Comparison of ENCODE assay signal across 24 cellular contexts in genomic region chr3:135013206-135013605, GRCh38.
DNase-seq lines count a peak whose midpoint lies in the region; ATAC-seq, FAIRE-seq and TF ChIP-seq lines count a peak whose summit lies in the region.
"Had no signal": no experiment of that assay in that cellular context is flagged by ENCODE, and none has a peak within 500 bp of the region (broad histone marks: within the 10 kb centered on the region; RNA-seq: fewer than 3 reads in every experiment).

No MANE protein-coding gene starts in this region.

- H3K79me2 ChIP-seq in H1 (ENCODE audit: control insufficient read depth in 1 of 2, insufficient read depth in 2 of 2, low read length in 2 of 2), result no peaks in the 10 kb centered on the region

- TF ChIP-seq RAD21 in IMR-90 (IDR thresholded peaks at IDR 0.05; ENCODE audit: low read length) (no peak), H1 (IDR thresholded peaks at IDR 0.05 in 1 of 2, conservative IDR thresholded peaks at IDR 0.05 in 1 of 2; ENCODE audit: low read depth in 2 of 2, low read length in 2 of 2) (no peak)

- H2BK120ac ChIP-seq in IMR-90 (ENCODE audit: low read depth, low read length) (no peak overlapping the region), H1 (replicated peaks; ENCODE audit: low read depth, low read length) (no peak overlapping the region), neuronal stem cell (ENCODE audit: low read depth, low read length) (no peak overlapping the region)

- H3K18ac ChIP-seq in IMR-90 (ENCODE audit: low read depth, low read length), result no peak overlapping the region
- H3K18ac ChIP-seq in H1 (ENCODE audit: extremely low read depth, low read length), result no peak overlapping the region
- H3K18ac ChIP-seq in neuronal stem cell (ENCODE audit: low read length), result no peak overlapping the region

- TF ChIP-seq POLR2A in IMR-90 (IDR thresholded peaks at IDR 0.05; ENCODE audit: low read depth, low read length), result no peak
- no peak for TF ChIP-seq POLR2A in H1 (IDR thresholded peaks at IDR 0.05; ENCODE audit: control extremely low read depth in 1 of 2, low read depth in 2 of 2, low read length in 2 of 2)

- no peak overlapping the region for H3K14ac ChIP-seq in IMR-90 (replicated peaks; ENCODE audit: low read depth, low read length)
- H3K14ac ChIP-seq in H1 (ENCODE audit: insufficient read length), result no peak overlapping the region
- H3K14ac ChIP-seq in neuronal stem cell (ENCODE audit: low read length), result no peak overlapping the region

- H2BK12ac ChIP-seq in H1 (ENCODE audit: low read depth, low read length) (no peak overlapping the region), neuronal stem cell (ENCODE audit: low read length) (no peak overlapping the region)

- no peak for FAIRE-seq in H1 (lab: Jason Lieb, UNC)
- FAIRE-seq: A204.1, GM12878, GM12892, GM18507 had no signal

- TF ChIP-seq CTCF in IMR-90 (conservative IDR thresholded peaks at IDR 0.05; ENCODE audit: low read depth, low read length) (no peak), H1 (IDR thresholded peaks at IDR 0.05; ENCODE audit: control extremely low read depth in 1 of 3, insufficient read depth in 1 of 3, low read depth in 1 of 3, low read length in 3 of 3) (no peak)

- BruUV-seq in IMR-90 (replicated peaks; lab: Mats Ljungman, UMichigan), result no TSS peak

- WGBS in IMR-90 (ENCODE audit: extremely low coverage in 2 of 2, insufficient read length in 1 of 2), 2 experiments, result no CpG with 5 or more reads among the region's 8 CpGs
- WGBS in H1 (ENCODE audit: extremely low coverage in 1 of 2, insufficient coverage in 1 of 2, insufficient read length in 1 of 2, insufficient replicate concordance in 2 of 2, low coverage in 1 of 2, low lambda C conversion rate in 2 of 2, missing lambda C conversion rate in 1 of 2), 2 experiments, result 92% methylated on average over 8 of the region's 8 CpGs; no CpG with 5 or more reads in 1 of the 2 experiments
- no CpG with 5 or more reads among the region's 8 CpGs for WGBS in neuronal stem cell (ENCODE audit: extremely low coverage in 2 of 2, insufficient read length in 2 of 2, insufficient replicate concordance in 1 of 2), 2 donors

- TF ChIP-seq EP300 in H1 (IDR thresholded peaks at IDR 0.05; ENCODE audit: borderline replicate concordance in 1 of 2, low read depth in 2 of 2, low read length in 2 of 2), result no peak

- H2BK15ac ChIP-seq in IMR-90 (ENCODE audit: low read depth, low read length) (no peak overlapping the region), H1 (ENCODE audit: low read length) (no peak overlapping the region), neuronal stem cell (ENCODE audit: low read length) (no peak overlapping the region)

- H3K4me3 ChIP-seq in IMR-90 (ENCODE audit: insufficient read depth, low read depth, low read length) (no peak overlapping the region), H1 (ENCODE audit: extremely low read depth in 1 of 4, insufficient read depth in 2 of 4, low read depth in 3 of 4, low read length in 4 of 4) (no peak overlapping the region), neuronal stem cell (ENCODE audit: low read length in 2 of 2) (peak overlapping the region in 1 of 2 donors; percentile 25)
- H3K4me3 ChIP-seq: BLaER1, GM12878 had no signal

- no peaks in the 10 kb centered on the region for H3K79me1 ChIP-seq in IMR-90 (ENCODE audit: low read depth in 1 of 2, low read length in 2 of 2)
- no peaks in the 10 kb centered on the region for H3K79me1 ChIP-seq in H1 (ENCODE audit: low read depth, low read length)
- no peaks in the 10 kb centered on the region for H3K79me1 ChIP-seq in neuronal stem cell (ENCODE audit: low read depth, low read length)

- H3K56ac ChIP-seq in IMR-90 (ENCODE audit: extremely low read depth, insufficient read depth, low read length) (no peak overlapping the region), H1 (replicated peaks; ENCODE audit: insufficient read length, low read depth, low read length) (no peak overlapping the region)

- ATAC-seq in IMR-90 (ENCODE audit: low read depth), result no peak
- ATAC-seq: GM12878 had no signal

- H3K36me3 ChIP-seq in IMR-90 (ENCODE audit: control insufficient read depth, insufficient read depth, low read length), result no peaks in the 10 kb centered on the region
- H3K36me3 ChIP-seq in H1 (ENCODE audit: control insufficient read depth in 2 of 4, insufficient read depth in 4 of 4, low read length in 3 of 4), result no peaks in the 10 kb centered on the region
- no peaks in the 10 kb centered on the region for H3K36me3 ChIP-seq in neuronal stem cell (replicated peaks in 1 of 2; ENCODE audit: control insufficient read depth in 2 of 2, insufficient read depth in 2 of 2, low read length in 2 of 2)
- H3K36me3 ChIP-seq: BE2C, BLaER1 had no signal

- H2BK20ac ChIP-seq in IMR-90 (ENCODE audit: low read depth, low read length) (no peak overlapping the region), H1 (ENCODE audit: low read length) (no peak overlapping the region)

- no peak overlapping the region for H3K27ac ChIP-seq in IMR-90 (ENCODE audit: insufficient read depth, low read length)
- no peak overlapping the region for H3K27ac ChIP-seq in H1 (ENCODE audit: low read depth, low read length)
- H3K27ac ChIP-seq in neuronal stem cell (replicated peaks; ENCODE audit: low read length), result no peak overlapping the region
- H3K27ac ChIP-seq: BLaER1 had no signal

- CTCF ChIA-PET in IMR-90 (lab: Yijun Ruan, JAX) (no interaction called here), H1 (lab: Charles Lee; ENCODE audit: partially characterized antibody) (interaction anchor here (1.4 kb wide), 1 partner anchor 336 kb away, joined by 3 read pairs; no protein-coding TSS in a partner anchor)

- no peaks in the 10 kb centered on the region for H3K9me3 ChIP-seq in IMR-90 (ENCODE audit: control insufficient read depth, insufficient read depth, low read length)
- H3K9me3 ChIP-seq in H1 (ENCODE audit: insufficient read depth in 2 of 2, low read depth in 1 of 2, low read length in 1 of 2), result no peaks in the 10 kb centered on the region
- H3K9me3 ChIP-seq in neuronal stem cell (replicated peaks in 1 of 2; ENCODE audit: control insufficient read depth in 2 of 2, insufficient read depth in 1 of 2, low read depth in 1 of 2, low read length in 2 of 2), result no peaks in the 10 kb centered on the region
- H3K9me3 ChIP-seq: BE2C, BLaER1 had no signal

- DNase-seq in IMR-90 (no peak), H1 (ENCODE audit: low read depth in 1 of 2, low spot score in 2 of 2) (no peak), neuronal stem cell (ENCODE audit: low spot score) (no peak), mesenteric fat pad (ENCODE audit: low spot score) (no peak), NCI-H146 (lab: John Stamatoyannopoulos, UW) (no peak)
- DNase-seq in activated CD4-positive, alpha-beta T cell treated with anti-CD3 and anti-CD28 coated beads, Interleukin-2, amount 50 U/mL, for 4 hours, result no peak
- DNase-seq in stimulated activated CD4-positive, alpha-beta T cell treated with anti-CD3 and anti-CD28 coated beads, Interleukin-1b, Interleukin-23, amount 100 ng/mL, for 48 hours, result no peak
- DNase-seq: 8988T; ACHN; BE2C; C1 segment of cervical spinal cord; CD4-positive, alpha-beta memory T cell; CD4-positive, CD25-positive, alpha-beta regulatory T cell; CD8-positive, alpha-beta memory T cell; COR-L47; DMS 273 treated with DMSO at 0.1 percent for 48 hours; DND-41; EL; GDM1 had no signal

- H3K4ac ChIP-seq in IMR-90 (ENCODE audit: low read depth, low read length) (no peak overlapping the region), H1 (replicated peaks; ENCODE audit: insufficient read length, low read depth, low read length) (peak overlapping the region; percentile 28), neuronal stem cell (ENCODE audit: low read length) (no peak overlapping the region)

- no peak overlapping the region for H2BK5ac ChIP-seq in IMR-90 (ENCODE audit: low read depth, low read length, poor library complexity, severe bottlenecking)
- no peak overlapping the region for H2BK5ac ChIP-seq in H1 (ENCODE audit: low read depth, low read length)
- H2BK5ac ChIP-seq in neuronal stem cell (ENCODE audit: low read length), result no peak overlapping the region

- H2AK9ac ChIP-seq in IMR-90 (replicated peaks; ENCODE audit: low read depth, low read length, poor library complexity), result no peak overlapping the region

- intact Hi-C loops in IMR-90 (cut with micrococcal nuclease), result no loop called here

- no peak overlapping the region for H4K91ac ChIP-seq in IMR-90 (ENCODE audit: insufficient read depth, low read depth, low read length)
- no peak overlapping the region for H4K91ac ChIP-seq in H1 (replicated peaks; ENCODE audit: insufficient read length, low read length)
- no peak overlapping the region for H4K91ac ChIP-seq in neuronal stem cell (ENCODE audit: low read depth, low read length, poor library complexity)

- H3K27me3 ChIP-seq in IMR-90 (ENCODE audit: control insufficient read depth, insufficient read depth, low read length) (no peaks in the 10 kb centered on the region), H1 (replicated peaks in 1 of 4; ENCODE audit: control insufficient read depth in 3 of 4, extremely low read depth in 1 of 4, insufficient read depth in 3 of 4, low read length in 3 of 4) (no peaks in the 10 kb centered on the region), neuronal stem cell (ENCODE audit: control insufficient read depth in 3 of 3, insufficient read depth in 3 of 3, low read depth in 1 of 3, low read length in 3 of 3) (no peaks in the 10 kb centered on the region)
- H3K27me3 ChIP-seq: BE2C, BLaER1 had no signal

- no peaks in the 10 kb centered on the region for H3K23me2 ChIP-seq in H1 (ENCODE audit: low read depth, low read length)

- H3K23ac ChIP-seq in IMR-90 (ENCODE audit: low read depth, low read length) (no peak overlapping the region), H1 (ENCODE audit: insufficient read length) (no peak overlapping the region), neuronal stem cell (ENCODE audit: low read depth, low read length, poor library complexity) (no peak overlapping the region)

- H3K4me1 ChIP-seq in IMR-90 (ENCODE audit: control insufficient read depth, insufficient read depth, low read length), result no peaks in the 10 kb centered on the region
- peaks cover 0 to 5% (median 0%) of the 10 kb centered on the region in 4 experiments; a peak in 2 of 7 replicates for H3K4me1 ChIP-seq in H1 (replicated peaks in 1 of 4; ENCODE audit: control insufficient read depth in 3 of 4, insufficient read depth in 4 of 4, low read length in 3 of 4)
- peaks cover 0 to 10% of the 10 kb centered on the region in 2 donors for H3K4me1 ChIP-seq in neuronal stem cell (ENCODE audit: control insufficient read depth in 2 of 2, insufficient read depth in 1 of 2, low read depth in 1 of 2, low read length in 2 of 2)
- H3K4me1 ChIP-seq: BE2C, BLaER1 had no signal

- no peak overlapping the region for H4K8ac ChIP-seq in IMR-90 (ENCODE audit: low read depth in 2 of 2, low read length in 2 of 2)
- H4K8ac ChIP-seq in H1 (ENCODE audit: extremely low read depth, insufficient read depth, low read length), result peak overlapping the region; percentile 71
- H4K8ac ChIP-seq in neuronal stem cell (ENCODE audit: low read depth, low read length), result peak overlapping the region; percentile 52

- dilution Hi-C loops in IMR-90 (cut with HindIII; ENCODE audit: low sequenced_read_pairs, unreplicated experiment), result no loop called here

- H3K4me2 ChIP-seq in IMR-90 (ENCODE audit: low read depth, low read length) (no peak overlapping the region), H1 (ENCODE audit: insufficient read depth in 1 of 2, low read depth in 2 of 2, low read length in 2 of 2) (no peak overlapping the region), neuronal stem cell (ENCODE audit: insufficient read depth, low read length, poor library complexity, severe bottlenecking) (no peak overlapping the region)
- H3K4me2 ChIP-seq: BLaER1 had no signal

- H2AFZ ChIP-seq in IMR-90 (replicated peaks; ENCODE audit: low read length, poor library complexity) (peak overlapping the region; percentile 35), H1 (ENCODE audit: low read length) (no peak overlapping the region), neuronal stem cell (ENCODE audit: low read length) (no peak overlapping the region)

- no peaks in the 10 kb centered on the region for H3K9me1 ChIP-seq in IMR-90 (ENCODE audit: insufficient read depth, low read length)

- in situ Hi-C loops in IMR-90 (cut with MboI; ENCODE audit: low sequenced_read_pairs), result no loop called here

- H4K20me1 ChIP-seq in IMR-90 (ENCODE audit: insufficient read depth, low read length), result no peaks in the 10 kb centered on the region
- H4K20me1 ChIP-seq in H1 (replicated peaks in 1 of 2; ENCODE audit: control insufficient read depth in 1 of 2, insufficient read depth in 2 of 2, low read length in 2 of 2), result no peaks in the 10 kb centered on the region
- H4K20me1 ChIP-seq: BLaER1 had no signal

- no peak overlapping the region for H2AK5ac ChIP-seq in IMR-90 (ENCODE audit: low read depth, low read length)
- H2AK5ac ChIP-seq in H1 (ENCODE audit: low read depth, low read length), result no peak overlapping the region
- no peak overlapping the region for H2AK5ac ChIP-seq in neuronal stem cell (ENCODE audit: low read depth, low read length)

- H3K9ac ChIP-seq in IMR-90 (ENCODE audit: low read depth, low read length) (no peak overlapping the region), H1 (replicated peaks in 1 of 4; ENCODE audit: extremely low read depth in 1 of 4, low read depth in 3 of 4, low read length in 3 of 4) (no peak overlapping the region), neuronal stem cell (ENCODE audit: low read depth, low read length, poor library complexity) (no peak overlapping the region)
- H3K9ac ChIP-seq: BLaER1 had no signal

- POLR2A ChIA-PET in IMR-90 (lab: Charles Lee; ENCODE audit: unreplicated experiment), result no interaction called here
- POLR2A ChIA-PET in H1 (lab: Charles Lee; ENCODE audit: partially characterized antibody), result no interaction called here

- no peak overlapping the region for H4K5ac ChIP-seq in IMR-90 (ENCODE audit: low read depth, low read length)
- no peak overlapping the region for H4K5ac ChIP-seq in H1 (ENCODE audit: insufficient read length, low read depth, low read length)

Comparison
In these comparisons a context has a peak if more than half of its experiments do, and no peak if none do; other contexts are left out.
1. H4K8ac ChIP-seq: peak in H1 (single experiment) and neuronal stem cell (single experiment); none in IMR-90 (0 of 2).